In genomic region chr3:31132132-31132769, GRCh38 we compare ENCODE assay signal across 8 cellular contexts.
DNase-seq lines count a peak whose midpoint lies in the region; ATAC-seq and TF ChIP-seq lines count a peak whose summit lies in the region.

No MANE protein-coding gene starts in this region.

- peaks cover 0 to 8% (median 0%) of the 10 kb centered on the region in 5 experiments for H3K9me3 Mint-ChIP-seq in brain

- no peak overlapping the region for H3K27ac Mint-ChIP-seq in brain

- WGBS in right lobe of liver (ENCODE audit: insufficient coverage, low coverage, low lambda C conversion rate, missing lambda C conversion rate): 50% methylated on average over 2 of the region's 2 CpGs

- in situ Hi-C loops in KBM-7 (cut with MboI; ENCODE audit: low pct_unique_long_range_greater_than_20kb, low sequenced_read_pairs): no loop called here

- DNase-seq in EH (ENCODE audit: low read depth) (peak; percentile 56), GM20000 (ENCODE audit: low spot score) (peak; percentile 8), KBM-7 (peak; percentile 45), right lobe of liver (no peak), NCI-H1694 treated with DMSO at 0.1 percent for 48 hours (lab: John Stamatoyannopoulos, UW) (no peak)
- DNase-seq in activated CD8-positive, alpha-beta memory T cell treated with anti-CD3 and anti-CD28 coated beads, Interleukin-2, amount 50 U/mL, for 48 hours: no peak

- H3K4me1 ChIP-seq in right lobe of liver: no peaks in the 10 kb centered on the region

- TF ChIP-seq CTCF in GM20000 (IDR thresholded peaks at IDR 0.05; ENCODE audit: extremely low read depth, missing control alignments): no peak
- TF ChIP-seq CTCF in brain (conservative IDR thresholded peaks at IDR 0.05): peak; percentile 62 to 64
- peak; percentile 56 to 71 (median 64) for TF ChIP-seq CTCF in right lobe of liver (IDR thresholded peaks at IDR 0.05)

- no peaks in the 10 kb centered on the region for H3K36me3 Mint-ChIP-seq in brain

- no peak for TF ChIP-seq POLR2A in right lobe of liver (IDR thresholded peaks at IDR 0.05)

- intact Hi-C loops in right lobe of liver (cut with DNase I): loop anchor here in 1 of 2 donors (10.0 kb wide), 1 partner anchor 367 kb away; no protein-coding TSS in a partner anchor

- no peaks in the 10 kb centered on the region for H3K9me3 ChIP-seq in right lobe of liver

- no peak overlapping the region for H3K4me3 ChIP-seq in right lobe of liver

- H3K27me3 Mint-ChIP-seq in brain: peaks cover 3% of the 10 kb centered on the region

- H3K36me3 ChIP-seq in right lobe of liver: no peaks in the 10 kb centered on the region

- peaks cover 8% of the 10 kb centered on the region for H3K4me1 Mint-ChIP-seq in brain

- ATAC-seq in right lobe of liver (peak; percentile 73 to 83 (median 78)), GM21423 (IDR thresholded peaks at IDR 0.05; ENCODE audit: unreplicated experiment) (no peak)

- H3K27me3 ChIP-seq in right lobe of liver: no peaks in the 10 kb centered on the region

- no peak overlapping the region for H3K27ac ChIP-seq in right lobe of liver

- no peak overlapping the region for H3K4me3 Mint-ChIP-seq in brain

Comparison
In these comparisons a context has a peak if more than half of its experiments do, and no peak if none do; other contexts are left out.
1. DNase-seq: peak in EH (single experiment), GM20000 (single experiment) and KBM-7 (single experiment); none in right lobe of liver (0 of 3), NCI-H1694 treated with DMSO at 0.1 percent for 48 hours (single experiment) and activated CD8-positive, alpha-beta memory T cell treated with anti-CD3 and anti-CD28 coated beads, Interleukin-2, amount 50 U/mL, for 48 hours (single experiment).